32 cellular contexts compared by ENCODE assay signal in the genomic region with DNA sequence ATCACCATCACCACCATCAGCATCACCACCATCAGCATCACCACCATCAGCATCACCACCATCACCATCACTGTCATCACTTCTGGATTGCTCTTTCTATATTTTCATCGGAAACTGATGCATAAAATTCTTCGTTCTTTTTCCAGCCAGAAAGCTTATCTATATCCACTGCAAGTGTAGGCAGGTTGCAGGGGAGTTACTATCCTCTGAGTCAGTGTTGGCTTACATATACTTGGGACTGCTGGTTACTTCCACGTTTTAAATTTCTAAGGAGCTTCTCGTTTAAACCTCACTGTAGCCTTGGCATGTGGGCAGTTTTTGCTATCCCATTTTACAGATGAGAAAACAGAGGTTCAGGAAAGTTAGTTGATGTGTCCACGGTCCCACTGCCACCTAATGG.
"Had no signal": no experiment of that assay in that cellular context is flagged by ENCODE, and none has a peak within 500 bp of the region (broad histone marks: within the 10 kb centered on the region; RNA-seq: fewer than 3 reads in every experiment).

No MANE protein-coding gene starts in this region.

- FAIRE-seq: astrocyte, endometrium, endothelial cell of umbilical vein had no signal

- H3K9me3 Mint-ChIP-seq: activated T-cell treated with anti-CD3 and anti-CD28 coated beads, Interleukin-2, amount 50 U/mL, for 4 hours; activated T-helper 17 cell treated with anti-CD3 and anti-CD28 coated beads, Interleukin-2, amount 50 U/mL, for 72 hours; WTC11 had no signal

- H3K4me3 Mint-ChIP-seq: activated CD8-positive, alpha-beta T cell treated with anti-CD3 and anti-CD28 coated beads for 36 hours; activated naive CD8-positive, alpha-beta T cell; activated T-cell treated with anti-CD3 and anti-CD28 coated beads, Interleukin-2, amount 50 U/mL, for 4 hours; activated T-helper 17 cell treated with anti-CD3 and anti-CD28 coated beads, Interleukin-2, amount 50 U/mL, for 72 hours; WTC11 had no signal

- H3K9me3 ChIP-seq: colonic mucosa had no signal

- H3K27me3 Mint-ChIP-seq: activated CD8-positive, alpha-beta T cell treated with anti-CD3 and anti-CD28 coated beads for 36 hours; activated naive CD8-positive, alpha-beta T cell; activated T-helper 17 cell treated with anti-CD3 and anti-CD28 coated beads, Interleukin-2, amount 50 U/mL, for 72 hours had no signal

- H3K4me3 ChIP-seq: cardiac muscle cell, colonic mucosa, esophagus muscularis mucosa, heart left ventricle had no signal

- H3K36me3 Mint-ChIP-seq: activated naive CD8-positive, alpha-beta T cell; WTC11 had no signal

- DNase-seq: activated CD4-positive, alpha-beta T cell treated with anti-CD3 and anti-CD28 coated beads for 1 hour; activated CD4-positive, alpha-beta T cell treated with anti-CD3 and anti-CD28 coated beads for 48 hours; activated CD4-positive, alpha-beta T cell treated with anti-CD3 and anti-CD28 coated beads, Interleukin-2, amount 50 U/mL, for 1 hour; activated CD4-positive, alpha-beta T cell treated with anti-CD3 and anti-CD28 coated beads, Interleukin-2, amount 50 U/mL, for 48 hours; activated CD8-positive, alpha-beta memory T cell treated with anti-CD3 and anti-CD28 coated beads for 24 hours; activated CD8-positive, alpha-beta T cell treated with anti-CD3 and anti-CD28 coated beads for 36 hours; activated effector memory CD4-positive, alpha-beta T cell treated with Interleukin-2 at 50 U/mL for 16 hours; activated gamma-delta T cell treated with Interleukin-2 at 50 U/mL for 16 hours; activated naive CD4-positive, alpha-beta T cell treated with anti-CD3 and anti-CD28 coated beads, Interleukin-2, amount 50 U/mL, for 16 hours; activated naive CD4-positive, alpha-beta T cell treated with Interleukin-2 at 50 U/mL for 16 hours; activated T-cell treated with anti-CD3 and anti-CD28 coated beads, Interleukin-2, amount 50 U/mL, for 4 hours; amniotic stem cell; anterior cingulate cortex; brain microvascular endothelial cell; central memory CD4-positive, alpha-beta T cell; cerebellar nuclear complex; colonic mucosa; effector CD8-positive, alpha-beta T cell; erythroblast; foreskin melanocyte; glutamatergic neuron; heart left ventricle; T-helper 2 cell had no signal

- H3K27ac Mint-ChIP-seq: activated CD8-positive, alpha-beta T cell treated with anti-CD3 and anti-CD28 coated beads for 36 hours; activated naive CD8-positive, alpha-beta T cell; activated T-helper 17 cell treated with anti-CD3 and anti-CD28 coated beads, Interleukin-2, amount 50 U/mL, for 72 hours; WTC11 had no signal

- H3K27ac ChIP-seq: brain microvascular endothelial cell, cardiac muscle cell, colonic mucosa, esophagus muscularis mucosa, heart left ventricle, VCaP had no signal

- ATAC-seq: activated CD8-positive, alpha-beta T cell treated with anti-CD3 and anti-CD28 coated beads for 36 hours; activated T-cell treated with anti-CD3 and anti-CD28 coated beads, Interleukin-2, amount 50 U/mL, for 4 hours; activated T-helper 17 cell treated with anti-CD3 and anti-CD28 coated beads, Interleukin-2, amount 50 U/mL, for 72 hours; heart left ventricle; WTC11 had no signal

- H3K36me3 ChIP-seq: brain microvascular endothelial cell, cardiac muscle cell, colonic mucosa, esophagus muscularis mucosa, heart left ventricle had no signal

- H3K27me3 ChIP-seq: brain microvascular endothelial cell, colonic mucosa had no signal

- H3K4me1 ChIP-seq: colonic mucosa had no signal
